ENCODE assay signal across 8 cellular contexts in the genomic region with DNA sequence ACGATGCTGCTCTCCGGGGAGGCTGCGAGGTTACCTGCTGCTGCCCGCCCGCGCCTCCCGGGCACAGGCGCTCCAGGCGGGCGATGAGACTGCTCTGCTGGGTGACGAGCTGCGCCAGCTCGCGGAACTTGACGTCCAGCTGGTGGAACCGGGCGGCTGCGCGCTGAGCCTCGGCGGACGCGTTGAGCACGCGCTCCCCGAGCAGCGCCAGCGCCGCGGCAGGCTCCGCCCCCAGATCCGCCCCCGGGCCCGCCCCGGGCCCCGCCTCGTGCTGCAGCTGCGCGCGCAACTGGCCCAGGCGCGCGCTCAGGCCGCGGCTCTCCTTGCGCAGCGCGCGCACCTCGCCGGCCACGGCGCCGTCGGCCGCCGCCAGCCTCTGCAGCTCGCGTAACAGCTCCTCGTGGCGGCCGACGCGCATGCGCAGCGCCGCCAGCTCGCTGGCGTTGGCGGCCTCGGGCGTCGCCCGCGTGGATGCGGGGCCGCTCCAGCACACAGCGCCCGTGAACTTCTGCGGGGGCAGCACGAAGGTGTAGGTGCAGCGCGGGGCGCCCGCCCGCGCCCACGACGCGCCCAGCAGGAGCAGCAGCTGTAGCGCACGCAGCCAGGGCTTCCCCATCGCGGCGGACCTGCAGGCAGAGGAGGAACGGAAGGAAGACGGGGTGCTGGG. TPM values are rescaled to one million over a fixed set of nuclear protein-coding genes. Genes with fewer than 3 reads are reported as not detected.
DNase-seq lines count a peak whose midpoint lies in the region; ATAC-seq, FAIRE-seq and TF ChIP-seq lines count a peak whose summit lies in the region.

No MANE protein-coding gene starts in this region.

- peaks cover 4% of the 10 kb centered on the region; the same call in 1 of the 3 replicates for H3K4me1 ChIP-seq in A549

- TF ChIP-seq CTCF in A549 (IDR thresholded peaks at IDR 0.05): no peak
- no peak for TF ChIP-seq CTCF in WI38 (IDR thresholded peaks at IDR 0.05; ENCODE audit: low read depth, low read length)

- no peak for TF ChIP-seq EP300 in A549 (IDR thresholded peaks at IDR 0.05)

- CTCF ChIA-PET in A549 (lab: Yijun Ruan, JAX): interaction anchor here (0.8 to 2.2 kb wide), 6 partner anchors 10 to 484 kb away, joined by 3 to 5 read pairs (median 4); partner anchors contain the start of gene PPAN

- H3K4me2 ChIP-seq in A549: peak overlapping the region; percentile 87

- FAIRE-seq in A549 (lab: Jason Lieb, UNC): no peak

- ATAC-seq in A549 (peak; percentile 81 to 88), GM18861 (IDR thresholded peaks at IDR 0.05; ENCODE audit: unreplicated experiment) (peak; percentile 67), HG03097 (IDR thresholded peaks at IDR 0.05; ENCODE audit: low FRiP score, unreplicated experiment) (peak; percentile 73)

- H3K4me3 ChIP-seq in A549 (peak overlapping the region; percentile 34), WI38 (ENCODE audit: low read depth, low read length) (peak overlapping the region; percentile 45)

- TF ChIP-seq RAD21 in A549 (conservative IDR thresholded peaks at IDR 0.05 in 1 of 2, IDR thresholded peaks at IDR 0.05 in 1 of 2): no peak

- WGBS in A549 (ENCODE audit: missing lambda C conversion rate): 0% methylated on average over 1 of the region's 97 CpGs

- POLR2A ChIA-PET in A549 (lab: Yijun Ruan, JAX): interaction anchor here (0.6 to 1.4 kb wide), 5 partner anchors 10 to 156 kb away, joined by 3 to 12 read pairs (median 6); partner anchors contain the start of genes MRPL4, P2RY11 and PPAN

- TF ChIP-seq POLR2A in A549 (IDR thresholded peaks at IDR 0.05; ENCODE audit: low read length): peak; percentile 76

- H3K27ac ChIP-seq in A549 (peak overlapping the region; percentile 79 to 89), caudate nucleus (ENCODE audit: low read depth, low read length) (peak overlapping the region; percentile 76)

- H3K9me3 ChIP-seq in A549: no peaks in the 10 kb centered on the region

- DNase-seq in A549 (ENCODE audit: low read depth in 1 of 2, low spot score in 1 of 2) (peak; percentile 80 to 88), NCI-H2171 (lab: John Stamatoyannopoulos, UW) (peak; percentile 82), caudate nucleus (lab: John Stamatoyannopoulos, UW) (peak in 59 of 61 donors; percentile 33 to 96 (median 82)), islet precursor cell (peak; percentile 91)
- DNase-seq in stimulated activated CD4-positive, alpha-beta T cell treated with anti-CD3 and anti-CD28 coated beads, Interleukin-15, amount 100 ng/mL, for 1 hour (ENCODE audit: low read depth in 1 of 2, low spot score in 1 of 2): peak; percentile 84 to 86

TF ChIP-seq in A549, 52 proteins besides CTCF, POLR2A, EP300 and RAD21:
- TF ChIP-seq CHD2 (IDR thresholded peaks at IDR 0.05; ENCODE audit: low read length, partially characterized antibody): no peak
- TF ChIP-seq, protein P1, sequence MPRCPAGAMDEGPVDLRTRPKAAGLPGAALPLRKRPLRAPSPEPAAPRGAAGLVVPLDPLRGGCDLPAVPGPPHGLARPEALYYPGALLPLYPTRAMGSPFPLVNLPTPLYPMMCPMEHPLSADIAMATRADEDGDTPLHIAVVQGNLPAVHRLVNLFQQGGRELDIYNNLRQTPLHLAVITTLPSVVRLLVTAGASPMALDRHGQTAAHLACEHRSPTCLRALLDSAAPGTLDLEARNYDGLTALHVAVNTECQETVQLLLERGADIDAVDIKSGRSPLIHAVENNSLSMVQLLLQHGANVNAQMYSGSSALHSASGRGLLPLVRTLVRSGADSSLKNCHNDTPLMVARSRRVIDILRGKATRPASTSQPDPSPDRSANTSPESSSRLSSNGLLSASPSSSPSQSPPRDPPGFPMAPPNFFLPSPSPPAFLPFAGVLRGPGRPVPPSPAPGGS (IDR thresholded peaks at IDR 0.05): 0 out of 3 replicates have a peak, but pooled peaks have one; percentile 55
- peak; percentile 96 for TF ChIP-seq E2F6 (IDR thresholded peaks at IDR 0.05; ENCODE audit: borderline replicate concordance, low read depth)
- TF ChIP-seq PHF8 (IDR thresholded peaks at IDR 0.05; ENCODE audit: borderline replicate concordance, low read depth): peak; percentile 19; the same call in 1 of the 2 replicates
- TF ChIP-seq ESRRA (IDR thresholded peaks at IDR 0.05; ENCODE audit: borderline replicate concordance, low read length): no peak
- no peak for TF ChIP-seq RFX5 (IDR thresholded peaks at IDR 0.05)
- TF ChIP-seq TP53 (CRISPR knock-in tag; IDR thresholded peaks at IDR 0.05): 0 out of 2 replicates have a peak, but pooled peaks have one; percentile 42
- TF ChIP-seq CBX8 (IDR thresholded peaks at IDR 0.05): no peak
- no peak for TF ChIP-seq HEYL (CRISPR knock-in tag; IDR thresholded peaks at IDR 0.05)
- no peak for TF ChIP-seq NR3C1 (IDR thresholded peaks at IDR 0.05)
- TF ChIP-seq JUN (IDR thresholded peaks at IDR 0.05): peak in 1 of 2 experiments; percentile 54; a peak in 1 of 5 replicates
- peak; percentile 69; the same call in 1 of the 2 replicates for TF ChIP-seq RNF2 (IDR thresholded peaks at IDR 0.05; ENCODE audit: borderline replicate concordance, low read depth)
- TF ChIP-seq, protein P2, sequence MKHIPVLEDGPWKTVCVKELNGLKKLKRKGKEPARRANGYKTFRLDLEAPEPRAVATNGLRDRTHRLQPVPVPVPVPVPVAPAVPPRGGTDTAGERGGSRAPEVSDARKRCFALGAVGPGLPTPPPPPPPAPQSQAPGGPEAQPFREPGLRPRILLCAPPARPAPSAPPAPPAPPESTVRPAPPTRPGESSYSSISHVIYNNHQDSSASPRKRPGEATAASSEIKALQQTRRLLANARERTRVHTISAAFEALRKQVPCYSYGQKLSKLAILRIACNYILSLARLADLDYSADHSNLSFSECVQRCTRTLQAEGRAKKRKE (CRISPR knock-in tag; IDR thresholded peaks at IDR 0.05; ENCODE audit: low read depth): peak; percentile 72; the same call in 1 of the 2 replicates
- TF ChIP-seq KDM5A (IDR thresholded peaks at IDR 0.05): no peak
- TF ChIP-seq HOXB5 (CRISPR knock-in tag; IDR thresholded peaks at IDR 0.05): 0 out of 2 replicates have a peak, but pooled peaks have one; percentile 45
- TF ChIP-seq MAX (IDR thresholded peaks at IDR 0.05): peak; percentile 90

RNA-seq across cellular contexts. Expression of gene ANGPTL6, which starts 6.4 kb away (rescaled TPM):
- 0.04 and 0.19 TPM in 2 replicates for polyA plus RNA-seq in A549 (2011; rRNA removed)
- polyA plus RNA-seq in A549 (2012; cell fraction: cytosol; rRNA removed): 0.08 and 0.11 TPM in 2 replicates
- polyA plus RNA-seq in A549 (2012; cell fraction: nucleus; rRNA removed): 0.34 and 0.50 TPM in 2 replicates
- 0.12 to 0.31 TPM (median 0.18 TPM) in 3 replicates for polyA plus RNA-seq in A549 (2017; fragmentation: RNase III; extraction: RNeasy Plus Mini Kit Qiagen cat#74134 plus additional on column Dnase treatment)
- 0.24 and 0.33 TPM in 2 replicates for polyA minus RNA-seq in A549 (2011; rRNA and poly(A)+ RNA removed)

RNA-seq across cellular contexts. Expression of gene SHFL, which starts 10.0 kb away (rescaled TPM):
- polyA plus RNA-seq in A549 (2011; rRNA removed) (9.1 and 10.1 TPM in 2 replicates), A549 (2017; fragmentation: RNase III; extraction: RNeasy Plus Mini Kit Qiagen cat#74134 plus additional on column Dnase treatment) (10.5 to 16.4 TPM (median 12.5 TPM) in 3 replicates)
- polyA plus RNA-seq in A549 (2012; cell fraction: cytosol; rRNA removed): 11.7 and 14.0 TPM in 2 replicates
- polyA plus RNA-seq in A549 (2012; cell fraction: nucleus; rRNA removed): 33.6 and 40.8 TPM in 2 replicates
- polyA minus RNA-seq in A549 (2011; rRNA and poly(A)+ RNA removed): 6.4 and 7.7 TPM in 2 replicates

RNA-seq across cellular contexts. Expression of gene PPAN, which starts 10.1 kb away (rescaled TPM):
- polyA plus RNA-seq in A549 (2011; rRNA removed): 26.6 and 30.8 TPM in 2 replicates
- 62.0 and 66.6 TPM in 2 replicates for polyA plus RNA-seq in A549 (2012; cell fraction: cytosol; rRNA removed)
- 125 and 154 TPM in 2 replicates for polyA plus RNA-seq in A549 (2012; cell fraction: nucleus; rRNA removed)
- polyA plus RNA-seq in A549 (2017; fragmentation: RNase III; extraction: RNeasy Plus Mini Kit Qiagen cat#74134 plus additional on column Dnase treatment): 64.0 to 68.1 TPM (median 65.0 TPM) in 3 replicates
- 114 and 119 TPM in 2 replicates for polyA minus RNA-seq in A549 (2011; rRNA and poly(A)+ RNA removed)

RNA-seq across cellular contexts. Expression of gene P2RY11, which starts 15.4 kb away (rescaled TPM):
- 1.9 and 2.3 TPM in 2 replicates for polyA plus RNA-seq in A549 (2011; rRNA removed)
- polyA plus RNA-seq in A549 (2012; cell fraction: cytosol; rRNA removed): 3.6 and 5.1 TPM in 2 replicates
- 29.9 and 47.2 TPM in 2 replicates for polyA plus RNA-seq in A549 (2012; cell fraction: nucleus; rRNA removed)
- polyA plus RNA-seq in A549 (2017; fragmentation: RNase III; extraction: RNeasy Plus Mini Kit Qiagen cat#74134 plus additional on column Dnase treatment): 5.8 to 9.0 TPM (median 6.4 TPM) in 3 replicates
- polyA minus RNA-seq in A549 (2011; rRNA and poly(A)+ RNA removed): 2.6 and 3.1 TPM in 2 replicates

RNA-seq across cellular contexts. Expression of gene EIF3G, which starts 23.6 kb away (rescaled TPM):
- polyA plus RNA-seq in A549 (2011; rRNA removed) (60.9 and 81.6 TPM in 2 replicates), A549 (2017; fragmentation: RNase III; extraction: RNeasy Plus Mini Kit Qiagen cat#74134 plus additional on column Dnase treatment) (147 to 160 TPM (median 151 TPM) in 3 replicates)
- 184 and 200 TPM in 2 replicates for polyA plus RNA-seq in A549 (2012; cell fraction: cytosol; rRNA removed)
- 525 and 617 TPM in 2 replicates for polyA plus RNA-seq in A549 (2012; cell fraction: nucleus; rRNA removed)
- polyA minus RNA-seq in A549 (2011; rRNA and poly(A)+ RNA removed): 35.9 and 38.4 TPM in 2 replicates

Comparison
In these comparisons a context has a peak if more than half of its experiments do, and no peak if none do; other contexts are left out.
1. Peak in every context shown above with its lines: DNase-seq, ATAC-seq, H3K4me3 ChIP-seq and H3K27ac ChIP-seq.